In genomic region chr3:23804441-23805227, GRCh38 we compare ENCODE assay signal across 1 cellular context.
TF ChIP-seq lines count a peak whose summit lies in the region.

No MANE protein-coding gene starts in this region.

TF ChIP-seq in H1, 55 proteins besides CTCF, POLR2A, EP300 and RAD21 (continued from another document):
- TF ChIP-seq RNF2 (IDR thresholded peaks at IDR 0.05; ENCODE audit: borderline replicate concordance, low read depth, low read length, missing control alignments, poor library complexity, severe bottlenecking) (no peak), EGR1 (IDR thresholded peaks at IDR 0.05; ENCODE audit: borderline replicate concordance, low read depth, low read length) (no peak), SIN3A (conservative IDR thresholded peaks at IDR 0.05 in 1 of 2, IDR thresholded peaks at IDR 0.05 in 1 of 2; ENCODE audit: low read depth in 1 of 2, low read length in 2 of 2) (no peak)
